Comparison of ENCODE assay signal across 7 cellular contexts in genomic region chr16:48444574-48444973, GRCh38. TPM values are rescaled to one million over a fixed set of nuclear protein-coding genes. Genes with fewer than 3 reads are reported as not detected.
DNase-seq lines count a peak whose midpoint lies in the region; ATAC-seq, FAIRE-seq and TF ChIP-seq lines count a peak whose summit lies in the region.

No MANE protein-coding gene starts in this region.

- no peaks in the 10 kb centered on the region for H3K27me3 ChIP-seq in left lung
- no peaks in the 10 kb centered on the region for H3K27me3 ChIP-seq in neuronal stem cell (ENCODE audit: control insufficient read depth in 3 of 3, insufficient read depth in 3 of 3, low read depth in 1 of 3, low read length in 3 of 3)

- peak overlapping the region; percentile 62 to 84 for H3K27ac ChIP-seq in left lung
- H3K27ac ChIP-seq in neuronal stem cell (replicated peaks; ENCODE audit: low read length): no peak overlapping the region

- no peaks in the 10 kb centered on the region for H3K36me3 ChIP-seq in left lung
- H3K36me3 ChIP-seq in neuronal stem cell (replicated peaks in 1 of 2; ENCODE audit: control insufficient read depth in 2 of 2, insufficient read depth in 2 of 2, low read length in 2 of 2): no peaks in the 10 kb centered on the region

- H3K23ac ChIP-seq in neuronal stem cell (ENCODE audit: low read depth, low read length, poor library complexity): no peak overlapping the region

- TF ChIP-seq CTCF in choroid plexus epithelial cell (conservative IDR thresholded peaks at IDR 0.05; ENCODE audit: low read depth, low read length) (no peak), left lung (IDR thresholded peaks at IDR 0.05) (no peak)

- H4K8ac ChIP-seq in neuronal stem cell (ENCODE audit: low read depth, low read length): no peak overlapping the region

- no peaks in the 10 kb centered on the region for H3K79me1 ChIP-seq in neuronal stem cell (ENCODE audit: low read depth, low read length)

- H3K4ac ChIP-seq in neuronal stem cell (ENCODE audit: low read length): no peak overlapping the region

- peak; percentile 70 for DNase-seq in HTR-8/SVneo (ENCODE audit: insufficient read length, low spot score)
- peak; percentile 92 for DNase-seq in choroid plexus epithelial cell (ENCODE audit: low read depth)
- no peak for DNase-seq in left lung
- DNase-seq in urothelium cell line (ENCODE audit: low spot score): peak; percentile 84
- no peak for DNase-seq in amygdala (lab: John Stamatoyannopoulos, UW)
- DNase-seq in neuronal stem cell (ENCODE audit: low spot score): no peak

- H3K4me1 ChIP-seq in left lung: peaks cover 3 to 14% of the 10 kb centered on the region in 2 donors
- H3K4me1 ChIP-seq in neuronal stem cell (ENCODE audit: control insufficient read depth in 2 of 2, insufficient read depth in 1 of 2, low read depth in 1 of 2, low read length in 2 of 2): peaks cover 0 to 6% of the 10 kb centered on the region in 2 donors

- H3K18ac ChIP-seq in neuronal stem cell (ENCODE audit: low read length): no peak overlapping the region

- ATAC-seq in left lung (peak; percentile 62), GM19023 (IDR thresholded peaks at IDR 0.05; ENCODE audit: unreplicated experiment) (no peak)

- no peak overlapping the region for H4K91ac ChIP-seq in neuronal stem cell (ENCODE audit: low read depth, low read length, poor library complexity)

- intact Hi-C loops in left lung (cut with DNase I): no loop called here

- no peak overlapping the region for H3K9ac ChIP-seq in neuronal stem cell (ENCODE audit: low read depth, low read length, poor library complexity)

- H2BK5ac ChIP-seq in neuronal stem cell (ENCODE audit: low read length): no peak overlapping the region

- H2AFZ ChIP-seq in neuronal stem cell (ENCODE audit: low read length): no peak overlapping the region

- H3K4me2 ChIP-seq in neuronal stem cell (ENCODE audit: insufficient read depth, low read length, poor library complexity, severe bottlenecking): no peak overlapping the region

- H3K4me3 ChIP-seq in choroid plexus epithelial cell (ENCODE audit: low read depth, low read length): no peak overlapping the region
- no peak overlapping the region for H3K4me3 ChIP-seq in left lung
- H3K4me3 ChIP-seq in neuronal stem cell (ENCODE audit: low read length in 2 of 2): no peak overlapping the region

- H2BK120ac ChIP-seq in neuronal stem cell (ENCODE audit: low read depth, low read length): no peak overlapping the region

- H2AK5ac ChIP-seq in neuronal stem cell (ENCODE audit: low read depth, low read length): no peak overlapping the region

- no peak overlapping the region for H3K14ac ChIP-seq in neuronal stem cell (ENCODE audit: low read length)

- no peak for FAIRE-seq in HTR-8/SVneo (lab: Jason Lieb, UNC)
- FAIRE-seq in urothelium cell line (lab: Jason Lieb, UNC): no peak

- H2BK15ac ChIP-seq in neuronal stem cell (ENCODE audit: low read length): no peak overlapping the region

- no peaks in the 10 kb centered on the region for H3K9me3 ChIP-seq in left lung
- H3K9me3 ChIP-seq in neuronal stem cell (replicated peaks in 1 of 2; ENCODE audit: control insufficient read depth in 2 of 2, insufficient read depth in 1 of 2, low read depth in 1 of 2, low read length in 2 of 2): no peaks in the 10 kb centered on the region

- no peak overlapping the region for H2BK12ac ChIP-seq in neuronal stem cell (ENCODE audit: low read length)

- WGBS in neuronal stem cell (ENCODE audit: extremely low coverage in 2 of 2, insufficient read length in 2 of 2, insufficient replicate concordance in 1 of 2), 2 donors: no CpG with 5 or more reads among the region's 6 CpGs

RNA-seq across cellular contexts. Expression of gene SIAH1, which starts 59.4 kb away (rescaled TPM):
- total RNA-seq in left lung: 10 to 100 TPM; 18.9 to 21.9 TPM
- polyA plus RNA-seq in neuronal stem cell (2013, experiment 1 of 2): 24.0 TPM
- 25.7 TPM for polyA plus RNA-seq in neuronal stem cell (2013, experiment 2 of 2)

Comparison
In these comparisons a context has a peak if more than half of its experiments do, and no peak if none do; other contexts are left out.
1. DNase-seq: peak in HTR-8/SVneo (single experiment), choroid plexus epithelial cell (single experiment) and urothelium cell line (single experiment); none in left lung (0 of 2), amygdala (0 of 56) and neuronal stem cell (single experiment).